Comparison of ENCODE assay signal across 19 cellular contexts in the genomic region with DNA sequence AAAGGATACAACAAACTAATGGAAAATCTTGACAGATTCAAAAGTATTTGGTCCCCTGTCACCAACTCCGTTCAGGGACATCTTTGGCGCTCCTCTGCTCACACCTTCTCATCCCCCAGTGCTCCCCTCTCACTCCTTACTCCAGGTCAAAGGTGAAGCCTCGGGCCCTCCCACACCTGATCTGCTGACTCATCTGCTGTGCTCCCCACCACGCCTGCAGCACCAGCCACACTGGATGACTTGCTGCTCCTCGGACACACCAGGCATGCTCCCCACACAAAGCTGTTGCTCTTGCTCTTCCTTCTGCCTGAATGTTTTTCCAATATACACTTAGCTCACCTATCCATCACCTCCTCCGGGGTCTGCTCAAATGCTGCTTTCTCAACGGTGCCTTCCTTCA.
"Had no signal": no experiment of that assay in that cellular context is flagged by ENCODE, and none has a peak within 500 bp of the region (broad histone marks: within the 10 kb centered on the region; RNA-seq: fewer than 3 reads in every experiment).

No MANE protein-coding gene starts in this region.

- H3K27me3 ChIP-seq: sigmoid colon, tibial artery, vagina had no signal

- H3K27ac Mint-ChIP-seq: activated CD8-positive, alpha-beta T cell treated with anti-CD3 and anti-CD28 coated beads for 36 hours; activated T-cell treated with anti-CD3 and anti-CD28 coated beads, Interleukin-2, amount 50 U/mL, for 72 hours; immature natural killer cell; naive thymus-derived CD8-positive, alpha-beta T cell had no signal

- H3K4me1 ChIP-seq: prostate gland, vagina had no signal

- H3K4me3 Mint-ChIP-seq: activated CD8-positive, alpha-beta T cell treated with anti-CD3 and anti-CD28 coated beads for 36 hours; activated T-cell treated with anti-CD3 and anti-CD28 coated beads, Interleukin-2, amount 50 U/mL, for 72 hours; central memory CD8-positive, alpha-beta T cell; immature natural killer cell; naive thymus-derived CD8-positive, alpha-beta T cell had no signal

- H3K27ac ChIP-seq: prostate gland, vagina, WERI-Rb-1 had no signal

- H3K4me3 ChIP-seq: lung, prostate gland, sigmoid colon, tibial artery, vagina had no signal

- H3K36me3 ChIP-seq: prostate gland, sigmoid colon, tibial artery, vagina, WERI-Rb-1 had no signal

- H3K9me3 ChIP-seq: prostate gland, vagina had no signal

- DNase-seq: activated CD4-positive, alpha-beta T cell treated with anti-CD3 and anti-CD28 coated beads for 4 hours; activated CD8-positive, alpha-beta memory T cell treated with anti-CD3 and anti-CD28 coated beads, Interleukin-2, amount 50 U/mL, for 4 hours; activated CD8-positive, alpha-beta T cell treated with anti-CD3 and anti-CD28 coated beads for 36 hours; activated T-cell treated with anti-CD3 and anti-CD28 coated beads, Interleukin-2, amount 50 U/mL, for 72 hours; erythroblast; glutamatergic neuron; immature natural killer cell; left cardiac atrium; naive thymus-derived CD8-positive, alpha-beta T cell; nucleus accumbens; sigmoid colon; stimulated activated CD4-positive, alpha-beta T cell treated with anti-CD3 and anti-CD28 coated beads, Interleukin-4, amount 100 ng/mL, for 4 hours; T-helper 1 cell; tibial artery; WERI-Rb-1 had no signal
